8 cellular contexts compared by ENCODE assay signal in genomic region chr5:57175586-57175985, GRCh38. TPM values are rescaled to one million over a fixed set of nuclear protein-coding genes. Genes with fewer than 3 reads are reported as not detected.
DNase-seq lines count a peak whose midpoint lies in the region; ATAC-seq and TF ChIP-seq lines count a peak whose summit lies in the region.

No MANE protein-coding gene starts in this region.

- TF ChIP-seq CTCF in GM10248 (IDR thresholded peaks at IDR 0.05; ENCODE audit: control extremely low read depth, extremely low read depth, low read depth, missing control alignments), result no peak

- DNase-seq in GM10248 (ENCODE audit: extremely low spot score), result peak; percentile 43
- DNase-seq in activated naive CD8-positive, alpha-beta T cell treated with anti-CD3 and anti-CD28 coated beads, Interleukin-2, amount 10 ng/mL, durations not matched to agents 7 days and 5 days, result no peak
- peak in 1 of 3 donors; percentile 25 for DNase-seq in immature natural killer cell
- DNase-seq in stimulated activated CD4-positive, alpha-beta T cell treated with anti-CD3 and anti-CD28 coated beads, Interleukin-2, amount 100 ng/mL, for 48 hours, result peak; percentile 36 to 48
- DNase-seq in OCI-M2 (lab: John Stamatoyannopoulos, UW; ENCODE audit: unreplicated experiment), result no peak

- peaks cover 41% of the 10 kb centered on the region for H3K4me1 Mint-ChIP-seq in activated naive CD8-positive, alpha-beta T cell treated with anti-CD3 and anti-CD28 coated beads, Interleukin-2, amount 10 ng/mL, durations not matched to agents 7 days and 5 days
- H3K4me1 Mint-ChIP-seq in immature natural killer cell, result peaks cover 71 to 75% of the 10 kb centered on the region in 2 donors

- H3K4me3 Mint-ChIP-seq in activated naive CD8-positive, alpha-beta T cell treated with anti-CD3 and anti-CD28 coated beads, Interleukin-2, amount 10 ng/mL, durations not matched to agents 7 days and 5 days, result peak overlapping the region; percentile 98
- peak overlapping the region; percentile 96 to 100 (median 97) for H3K4me3 Mint-ChIP-seq in immature natural killer cell

- CTCF ChIA-PET in GM10248 (lab: Yijun Ruan, JAX), result interaction anchor here (1.2 to 1.5 kb wide), 2 partner anchors 8 to 13 kb away, joined by 3 to 5 read pairs; no protein-coding TSS in a partner anchor

- H3K36me3 Mint-ChIP-seq in activated naive CD8-positive, alpha-beta T cell treated with anti-CD3 and anti-CD28 coated beads, Interleukin-2, amount 10 ng/mL, durations not matched to agents 7 days and 5 days, result peaks cover 43% of the 10 kb centered on the region
- H3K36me3 Mint-ChIP-seq in immature natural killer cell, result peaks cover 0 to 9% (median 9%) of the 10 kb centered on the region in 3 donors

- no peak for ATAC-seq in activated naive CD8-positive, alpha-beta T cell treated with anti-CD3 and anti-CD28 coated beads, Interleukin-2, amount 10 ng/mL, durations not matched to agents 7 days and 5 days (ENCODE audit: low read depth)
- ATAC-seq in HG03457 (IDR thresholded peaks at IDR 0.05; ENCODE audit: unreplicated experiment) (no peak), GM19452 (IDR thresholded peaks at IDR 0.05; ENCODE audit: unreplicated experiment) (no peak)

- no peaks in the 10 kb centered on the region for H3K27me3 Mint-ChIP-seq in activated naive CD8-positive, alpha-beta T cell treated with anti-CD3 and anti-CD28 coated beads, Interleukin-2, amount 10 ng/mL, durations not matched to agents 7 days and 5 days
- peaks cover 17 to 35% (median 26%) of the 10 kb centered on the region in 3 donors for H3K27me3 Mint-ChIP-seq in immature natural killer cell (ENCODE audit: low read depth in 3 of 3)

- peaks cover 38% of the 10 kb centered on the region for H3K36me3 ChIP-seq in KOPT-K1 (ENCODE audit: insufficient read depth, low read length)

- peak overlapping the region; percentile 99 for H3K27ac Mint-ChIP-seq in activated naive CD8-positive, alpha-beta T cell treated with anti-CD3 and anti-CD28 coated beads, Interleukin-2, amount 10 ng/mL, durations not matched to agents 7 days and 5 days
- peak overlapping the region; percentile 98 to 100 (median 99) for H3K27ac Mint-ChIP-seq in immature natural killer cell

- no peaks in the 10 kb centered on the region for H3K9me3 Mint-ChIP-seq in activated naive CD8-positive, alpha-beta T cell treated with anti-CD3 and anti-CD28 coated beads, Interleukin-2, amount 10 ng/mL, durations not matched to agents 7 days and 5 days
- no peaks in the 10 kb centered on the region for H3K9me3 Mint-ChIP-seq in immature natural killer cell

- no peaks in the 10 kb centered on the region for H3K9me3 ChIP-seq in KOPT-K1 (ENCODE audit: insufficient read depth, low read length, poor library complexity, severe bottlenecking)

- POLR2A ChIA-PET in GM10248 (lab: Yijun Ruan, JAX), result no interaction called here
- POLR2A ChIA-PET in activated naive CD8-positive, alpha-beta T cell treated with anti-CD3 and anti-CD28 coated beads, Interleukin-2, amount 10 ng/mL, durations not matched to agents 7 days and 5 days (lab: Charles Lee), result interaction anchor here (1.3 kb wide), 1 partner anchor 225 kb away, joined by 5 read pairs; no protein-coding TSS in a partner anchor

- peak overlapping the region; percentile 97 for H3K27ac ChIP-seq in KOPT-K1 (ENCODE audit: low read depth, low read length, poor library complexity, severe bottlenecking)

RNA-seq across cellular contexts. Expression of gene GPBP1, which starts 1.7 kb away (rescaled TPM):
- total RNA-seq in activated naive CD8-positive, alpha-beta T cell treated with anti-CD3 and anti-CD28 coated beads, Interleukin-2, amount 10 ng/mL, durations not matched to agents 7 days and 5 days, result 100 to 1,000 TPM; 107 to 112 TPM
- 10 to 100 TPM; 60.7 to 95.6 (median 80.4) TPM for polyA plus RNA-seq in immature natural killer cell

Comparison
In these comparisons a context has a peak if more than half of its experiments do, and no peak if none do; other contexts are left out.
1. DNase-seq: peak in GM10248 (single experiment) and stimulated activated CD4-positive, alpha-beta T cell treated with anti-CD3 and anti-CD28 coated beads, Interleukin-2, amount 100 ng/mL, for 48 hours (2 of 2); none in activated naive CD8-positive, alpha-beta T cell treated with anti-CD3 and anti-CD28 coated beads, Interleukin-2, amount 10 ng/mL, durations not matched to agents 7 days and 5 days (single experiment) and OCI-M2 (single experiment).